1 cellular context compared by ENCODE assay signal in genomic region chr6:144646066-144646800, GRCh38.
TF ChIP-seq lines count a peak whose summit lies in the region.

No MANE protein-coding gene starts in this region.

TF ChIP-seq in WTC11, 78 proteins besides CTCF, POLR2A, EP300 and RAD21 (continued from another document):
- TF ChIP-seq, protein P1, sequence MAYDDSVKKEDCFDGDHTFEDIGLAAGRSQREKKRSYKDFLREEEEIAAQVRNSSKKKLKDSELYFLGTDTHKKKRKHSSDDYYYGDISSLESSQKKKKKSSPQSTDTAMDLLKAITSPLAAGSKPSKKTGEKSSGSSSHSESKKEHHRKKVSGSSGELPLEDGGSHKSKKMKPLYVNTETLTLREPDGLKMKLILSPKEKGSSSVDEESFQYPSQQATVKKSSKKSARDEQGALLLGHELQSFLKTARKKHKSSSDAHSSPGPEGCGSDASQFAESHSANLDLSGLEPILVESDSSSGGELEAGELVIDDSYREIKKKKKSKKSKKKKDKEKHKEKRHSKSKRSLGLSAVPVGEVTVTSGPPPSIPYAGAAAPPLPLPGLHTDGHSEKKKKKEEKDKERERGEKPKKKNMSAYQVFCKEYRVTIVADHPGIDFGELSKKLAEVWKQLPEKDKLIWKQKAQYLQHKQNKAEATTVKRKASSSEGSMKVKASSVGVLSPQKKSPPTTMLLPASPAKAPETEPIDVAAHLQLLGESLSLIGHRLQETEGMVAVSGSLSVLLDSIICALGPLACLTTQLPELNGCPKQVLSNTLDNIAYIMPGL (CRISPR knock-in tag; IDR thresholded peaks at IDR 0.05), result no peak
- TF ChIP-seq NFYB (CRISPR knock-in tag; conservative IDR thresholded peaks at IDR 0.05; ENCODE audit: low read depth), result no peak
- TF ChIP-seq NFATC4 (CRISPR knock-in tag; IDR thresholded peaks at IDR 0.05), result no peak
- TF ChIP-seq ZNF232 (CRISPR knock-in tag; IDR thresholded peaks at IDR 0.05), result no peak
- no peak for TF ChIP-seq EMX1 (CRISPR knock-in tag; IDR thresholded peaks at IDR 0.05)
- TF ChIP-seq E2F4 (CRISPR knock-in tag; IDR thresholded peaks at IDR 0.05; ENCODE audit: borderline replicate concordance, low read depth), result no peak
TF ChIP-seq in WTC11: peak in this region for 0.
